In the genomic region with DNA sequence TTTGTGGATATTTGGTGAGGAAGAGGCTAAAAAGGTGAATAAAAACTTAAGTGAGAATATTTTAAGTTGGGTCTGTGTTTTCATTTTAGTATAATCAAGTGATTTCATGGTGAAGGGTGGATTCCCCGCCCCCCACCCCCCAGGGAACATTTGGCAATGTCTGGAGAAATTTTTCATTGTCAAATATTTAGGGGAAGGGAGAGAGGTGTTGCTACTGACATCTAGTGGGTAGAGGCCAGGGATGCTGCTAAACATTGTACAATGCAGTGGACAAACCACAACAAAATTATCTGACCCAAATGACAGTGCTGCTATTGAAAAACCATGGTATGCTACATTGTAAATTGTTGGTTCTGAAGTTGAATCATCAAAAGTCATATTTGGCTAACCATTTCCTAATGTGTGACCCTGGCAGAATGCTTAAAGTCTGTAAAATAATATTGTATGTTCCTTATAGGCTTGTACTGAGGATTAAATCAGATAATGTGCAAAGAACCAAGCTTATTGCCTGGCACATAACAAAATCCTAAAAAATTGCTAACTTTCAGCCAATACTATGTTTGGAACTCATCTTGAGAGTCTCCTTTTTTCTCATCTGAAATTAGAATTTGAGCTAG, we compare ENCODE assay signal across 8 cellular contexts. TPM values are rescaled to one million over a fixed set of nuclear protein-coding genes. Genes with fewer than 3 reads are reported as not detected.
DNase-seq lines count a peak whose midpoint lies in the region; ATAC-seq, FAIRE-seq and TF ChIP-seq lines count a peak whose summit lies in the region.

No MANE protein-coding gene starts in this region.

- FAIRE-seq in GM18507 (lab: Jason Lieb, UNC): peak; percentile 31

- no peak overlapping the region for H3K4me2 ChIP-seq in hepatocyte

- ATAC-seq in SK-N-SH treated with all-trans-retinoic acid at 6 μM for 48 hours: peak; percentile 42
- ATAC-seq in GM18861 (IDR thresholded peaks at IDR 0.05; ENCODE audit: unreplicated experiment): no peak
- ATAC-seq in HG02870 (IDR thresholded peaks at IDR 0.05; ENCODE audit: unreplicated experiment): no peak
- no peak for ATAC-seq in left colon

- H3K36me3 ChIP-seq in hepatocyte (replicated peaks; ENCODE audit: insufficient read depth, low read depth): no peaks in the 10 kb centered on the region
- H3K36me3 ChIP-seq in Peyer's patch: peaks cover 0 to 50% (median 0%) of the 10 kb centered on the region in 3 donors

- TF ChIP-seq CTCF in hepatocyte (IDR thresholded peaks at IDR 0.05; ENCODE audit: poor library complexity) (peak; percentile 41), Peyer's patch (IDR thresholded peaks at IDR 0.05) (peak in 1 of 6 experiments; percentile 19)

- intact Hi-C loops in left colon (cut with DNase I, micrococcal nuclease): no loop called here

- H3K9me3 ChIP-seq in hepatocyte (ENCODE audit: low read depth) (no peaks in the 10 kb centered on the region), Peyer's patch (no peaks in the 10 kb centered on the region)

- peaks cover 28% of the 10 kb centered on the region for H4K20me1 ChIP-seq in hepatocyte (ENCODE audit: insufficient read depth, poor library complexity, severe bottlenecking)

- H3K27me3 ChIP-seq in hepatocyte (no peaks in the 10 kb centered on the region), Peyer's patch (no peaks in the 10 kb centered on the region)

- H3K79me2 ChIP-seq in hepatocyte: peaks cover 98% of the 10 kb centered on the region

- H3K4me3 ChIP-seq in hepatocyte (no peak overlapping the region), Peyer's patch (no peak overlapping the region)

- H3K27ac ChIP-seq in hepatocyte (no peak overlapping the region), Peyer's patch (no peak overlapping the region)

- TF ChIP-seq POLR2A in Peyer's patch (IDR thresholded peaks at IDR 0.05): no peak

- H3K4me1 ChIP-seq in hepatocyte (ENCODE audit: insufficient read depth) (peaks cover 11% of the 10 kb centered on the region), Peyer's patch (peaks cover 0 to 32% (median 5%) of the 10 kb centered on the region in 4 donors)

- DNase-seq in AML-193 (lab: John Stamatoyannopoulos, UW) (peak; percentile 44 to 52), GM18507 (ENCODE audit: extremely low spot score, insufficient read length, low read depth) (no peak), hepatocyte (ENCODE audit: low spot score) (no peak), Peyer's patch (no peak), left colon (no peak)

- WGBS in hepatocyte (ENCODE audit: low lambda C conversion rate, missing lambda C conversion rate): 92% methylated on average over 1 of the region's 1 CpG

- no peaks in the 10 kb centered on the region for H3K9me2 ChIP-seq in hepatocyte (replicated peaks; ENCODE audit: insufficient read depth)

- H2AFZ ChIP-seq in hepatocyte: no peak overlapping the region

TF ChIP-seq in SK-N-SH treated with all-trans-retinoic acid at 6 μM for 48 hours, 23 proteins besides CTCF, POLR2A, EP300 and RAD21:
- TF ChIP-seq ARNTL (CRISPR knock-in tag; IDR thresholded peaks at IDR 0.05; ENCODE audit: borderline replicate concordance, low read depth): no peak
- TF ChIP-seq CSDC2 (CRISPR knock-in tag; IDR thresholded peaks at IDR 0.05): no peak
- TF ChIP-seq ZFP30 (CRISPR knock-in tag; IDR thresholded peaks at IDR 0.05): no peak
- TF ChIP-seq, protein P1, sequence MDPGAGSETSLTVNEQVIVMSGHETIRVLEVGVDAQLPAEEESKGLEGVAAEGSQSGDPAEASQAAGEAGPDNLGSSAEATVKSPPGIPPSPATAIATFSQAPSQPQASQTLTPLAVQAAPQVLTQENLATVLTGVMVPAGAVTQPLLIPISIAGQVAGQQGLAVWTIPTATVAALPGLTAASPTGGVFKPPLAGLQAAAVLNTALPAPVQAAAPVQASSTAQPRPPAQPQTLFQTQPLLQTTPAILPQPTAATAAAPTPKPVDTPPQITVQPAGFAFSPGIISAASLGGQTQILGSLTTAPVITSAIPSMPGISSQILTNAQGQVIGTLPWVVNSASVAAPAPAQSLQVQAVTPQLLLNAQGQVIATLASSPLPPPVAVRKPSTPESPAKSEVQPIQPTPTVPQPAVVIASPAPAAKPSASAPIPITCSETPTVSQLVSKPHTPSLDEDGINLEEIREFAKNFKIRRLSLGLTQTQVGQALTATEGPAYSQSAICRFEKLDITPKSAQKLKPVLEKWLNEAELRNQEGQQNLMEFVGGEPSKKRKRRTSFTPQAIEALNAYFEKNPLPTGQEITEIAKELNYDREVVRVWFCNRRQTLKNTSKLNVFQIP (CRISPR knock-in tag; IDR thresholded peaks at IDR 0.05; ENCODE audit: borderline replicate concordance, low read depth): no peak
- TF ChIP-seq, protein P2, sequence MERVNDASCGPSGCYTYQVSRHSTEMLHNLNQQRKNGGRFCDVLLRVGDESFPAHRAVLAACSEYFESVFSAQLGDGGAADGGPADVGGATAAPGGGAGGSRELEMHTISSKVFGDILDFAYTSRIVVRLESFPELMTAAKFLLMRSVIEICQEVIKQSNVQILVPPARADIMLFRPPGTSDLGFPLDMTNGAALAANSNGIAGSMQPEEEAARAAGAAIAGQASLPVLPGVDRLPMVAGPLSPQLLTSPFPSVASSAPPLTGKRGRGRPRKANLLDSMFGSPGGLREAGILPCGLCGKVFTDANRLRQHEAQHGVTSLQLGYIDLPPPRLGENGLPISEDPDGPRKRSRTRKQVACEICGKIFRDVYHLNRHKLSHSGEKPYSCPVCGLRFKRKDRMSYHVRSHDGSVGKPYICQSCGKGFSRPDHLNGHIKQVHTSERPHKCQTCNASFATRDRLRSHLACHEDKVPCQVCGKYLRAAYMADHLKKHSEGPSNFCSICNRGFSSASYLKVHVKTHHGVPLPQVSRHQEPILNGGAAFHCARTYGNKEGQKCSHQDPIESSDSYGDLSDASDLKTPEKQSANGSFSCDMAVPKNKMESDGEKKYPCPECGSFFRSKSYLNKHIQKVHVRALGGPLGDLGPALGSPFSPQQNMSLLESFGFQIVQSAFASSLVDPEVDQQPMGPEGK (CRISPR knock-in tag; IDR thresholded peaks at IDR 0.05; ENCODE audit: borderline replicate concordance): no peak; the same call in 1 of the 2 replicates
- TF ChIP-seq RARB (CRISPR knock-in tag; IDR thresholded peaks at IDR 0.05): no peak
- TF ChIP-seq ZFP3 (CRISPR knock-in tag; IDR thresholded peaks at IDR 0.05): no peak
- no peak for TF ChIP-seq ZC3H10 (CRISPR knock-in tag; IDR thresholded peaks at IDR 0.05)
- no peak for TF ChIP-seq TCF4 (CRISPR knock-in tag; IDR thresholded peaks at IDR 0.05; ENCODE audit: borderline replicate concordance)

RNA-seq across cellular contexts. Expression of a gene that starts 5.6 kb away (rescaled TPM):
- total RNA-seq in hepatocyte: 67.0 and 70.4 TPM in 2 replicates
- 27.3 and 29.2 TPM in 2 replicates for polyA plus RNA-seq in hepatocyte
- total RNA-seq in Peyer's patch: 10 to 100 TPM; 24.8 to 36.7 (median 35.6) TPM
- 10 to 100 TPM; 30.4 to 33.2 TPM for total RNA-seq in left colon

RNA-seq across cellular contexts. Expression of a gene that starts 22.8 kb away (rescaled TPM):
- total RNA-seq in hepatocyte (76.0 and 95.4 TPM in 2 replicates), Peyer's patch (10 to 100 TPM; 34.3 to 81.7 (median 39.9) TPM), left colon (10 to 100 TPM; 28.2 to 31.2 TPM)
- polyA plus RNA-seq in hepatocyte: 56.7 and 58.0 TPM in 2 replicates

RNA-seq across cellular contexts. Expression of a gene that starts 53.5 kb away (rescaled TPM):
- 5.2 and 7.6 TPM in 2 replicates for total RNA-seq in hepatocyte
- 14.0 and 15.3 TPM in 2 replicates for polyA plus RNA-seq in hepatocyte
- 10 to 100 TPM; 15.5 to 39.6 (median 27.9) TPM for total RNA-seq in Peyer's patch
- 10 to 100 TPM; 14.6 to 17.6 TPM for total RNA-seq in left colon

Comparison
In these comparisons a context has a peak if more than half of its experiments do, and no peak if none do; other contexts are left out.
1. DNase-seq: peak in AML-193 (2 of 2); none in GM18507 (single experiment), hepatocyte (single experiment), Peyer's patch (0 of 3) and left colon (0 of 2).